2 cellular contexts compared by ENCODE assay signal in genomic region chr7:873367-874002, GRCh38.
A peak's percentile ranks its signal among the peaks of the same experiment; 100 is the strongest.
TF ChIP-seq lines count a peak whose summit lies in the region.

No MANE protein-coding gene starts in this region.

TF ChIP-seq in HCT116, 20 proteins besides CTCF, POLR2A, EP300 and RAD21:
- TF ChIP-seq CEBPB (IDR thresholded peaks at IDR 0.05; ENCODE audit: low read depth), result no peak
- peak; percentile 49 for TF ChIP-seq YY1 (IDR thresholded peaks at IDR 0.05; ENCODE audit: extremely low read depth, insufficient replicate concordance, low read depth, low read length)
- TF ChIP-seq FOSL1 (IDR thresholded peaks at IDR 0.05; ENCODE audit: low read depth), result no peak
- TF ChIP-seq POLR2AphosphoS5 (IDR thresholded peaks at IDR 0.05; ENCODE audit: low read depth, low read length), result peak; percentile 28; the same call in 1 of the 2 replicates

TF ChIP-seq in HepG2, 621 proteins besides CTCF, POLR2A, EP300 and RAD21 (continues in another document):
- TF ChIP-seq MTA3 (CRISPR knock-in tag; IDR thresholded peaks at IDR 0.05), result no peak
- TF ChIP-seq ZNF501 (CRISPR knock-in tag; IDR thresholded peaks at IDR 0.05), result peak; percentile 86
- no peak for TF ChIP-seq ZNF672 (CRISPR knock-in tag; IDR thresholded peaks at IDR 0.05)
- peak; percentile 81; the same call in 1 of the 2 replicates for TF ChIP-seq ARID4A (CRISPR knock-in tag; IDR thresholded peaks at IDR 0.05; ENCODE audit: borderline replicate concordance)
- 0 out of 2 replicates have a peak, but pooled peaks have one; percentile 59 for TF ChIP-seq MEIS1 (CRISPR knock-in tag; IDR thresholded peaks at IDR 0.05; ENCODE audit: borderline replicate concordance)
- TF ChIP-seq SKIL (CRISPR knock-in tag; IDR thresholded peaks at IDR 0.05; ENCODE audit: borderline replicate concordance), result peak; percentile 15; the same call in 1 of the 2 replicates
- TF ChIP-seq E2F2 (CRISPR knock-in tag; IDR thresholded peaks at IDR 0.05; ENCODE audit: borderline replicate concordance), result peak; percentile 43; the same call in 1 of the 2 replicates
- TF ChIP-seq ATF7 (IDR thresholded peaks at IDR 0.05), result no peak
- TF ChIP-seq ATF7 (CRISPR knock-in tag; IDR thresholded peaks at IDR 0.05), result no peak
- TF ChIP-seq NKX3-1 (CRISPR knock-in tag; IDR thresholded peaks at IDR 0.05), result peak; percentile 95; the same call in 1 of the 2 replicates
- TF ChIP-seq NFATC3 (CRISPR knock-in tag; IDR thresholded peaks at IDR 0.05), result peak; percentile 63; the same call in 1 of the 2 replicates
- no peak for TF ChIP-seq GPN1 (CRISPR knock-in tag; IDR thresholded peaks at IDR 0.05; ENCODE audit: borderline replicate concordance)
- no peak for TF ChIP-seq HOXA7 (CRISPR knock-in tag; IDR thresholded peaks at IDR 0.05)
- peak; percentile 87; the same call in 1 of the 2 replicates for TF ChIP-seq LBX2 (CRISPR knock-in tag; IDR thresholded peaks at IDR 0.05; ENCODE audit: borderline replicate concordance)
- TF ChIP-seq ZFP91 (CRISPR knock-in tag; IDR thresholded peaks at IDR 0.05; ENCODE audit: borderline replicate concordance), result peak; percentile 66
- no peak for TF ChIP-seq RFXANK (CRISPR knock-in tag; IDR thresholded peaks at IDR 0.05)
- TF ChIP-seq ZNF639 (CRISPR knock-in tag; conservative IDR thresholded peaks at IDR 0.05), result no peak
- TF ChIP-seq NRL (CRISPR knock-in tag; IDR thresholded peaks at IDR 0.05; ENCODE audit: borderline replicate concordance), result no peak
- TF ChIP-seq ZNF3 (CRISPR knock-in tag; IDR thresholded peaks at IDR 0.05), result peak; percentile 77; the same call in 1 of the 2 replicates
- peak; percentile 89; the same call in 1 of the 2 replicates for TF ChIP-seq REPIN1 (CRISPR knock-in tag; IDR thresholded peaks at IDR 0.05; ENCODE audit: borderline replicate concordance, low read depth)
- TF ChIP-seq RFXAP (CRISPR knock-in tag; IDR thresholded peaks at IDR 0.05; ENCODE audit: borderline replicate concordance), result peak; percentile 85; the same call in 1 of the 2 replicates
- TF ChIP-seq ZNF317 (CRISPR knock-in tag; IDR thresholded peaks at IDR 0.05), result peak; percentile 77; the same call in 1 of the 2 replicates
- TF ChIP-seq ATF5 (CRISPR knock-in tag; IDR thresholded peaks at IDR 0.05; ENCODE audit: low read depth), result 0 out of 2 replicates have a peak, but pooled peaks have one; percentile 85
- TF ChIP-seq ZNF614 (CRISPR knock-in tag; IDR thresholded peaks at IDR 0.05; ENCODE audit: borderline replicate concordance), result peak; percentile 84; the same call in 1 of the 2 replicates
- peak; percentile 78; the same call in 1 of the 2 replicates for TF ChIP-seq ZNF230 (CRISPR knock-in tag; IDR thresholded peaks at IDR 0.05)
- TF ChIP-seq SYNCRIP (IDR thresholded peaks at IDR 0.05; ENCODE audit: insufficient read depth, low read depth, low read length), result no peak
- no peak for TF ChIP-seq GZF1 (CRISPR knock-in tag; IDR thresholded peaks at IDR 0.05)
- peak; percentile 85 for TF ChIP-seq MIXL1 (CRISPR knock-in tag; IDR thresholded peaks at IDR 0.05)
- no peak for TF ChIP-seq ZNF619 (CRISPR knock-in tag; IDR thresholded peaks at IDR 0.05)
- no peak for TF ChIP-seq IKZF1 (IDR thresholded peaks at IDR 0.05)
- TF ChIP-seq RORA (CRISPR knock-in tag; IDR thresholded peaks at IDR 0.05), result no peak
- TF ChIP-seq FUBP1 (CRISPR knock-in tag; IDR thresholded peaks at IDR 0.05; ENCODE audit: borderline replicate concordance), result no peak
- TF ChIP-seq TP53 (CRISPR knock-in tag; conservative IDR thresholded peaks at IDR 0.05), result peak; percentile 85; the same call in 1 of the 2 replicates
- TF ChIP-seq ISX (CRISPR knock-in tag; conservative IDR thresholded peaks at IDR 0.05), result 0 out of 2 replicates have a peak, but pooled peaks have one; percentile 76
- TF ChIP-seq ZNF264 (CRISPR knock-in tag; IDR thresholded peaks at IDR 0.05), result peak; percentile 83
- peak; percentile 98 for TF ChIP-seq TGIF2 (CRISPR knock-in tag; IDR thresholded peaks at IDR 0.05)
- 0 out of 2 replicates have a peak, but pooled peaks have one; percentile 39 for TF ChIP-seq BATF2 (CRISPR knock-in tag; IDR thresholded peaks at IDR 0.05)
- TF ChIP-seq ZNF740 (CRISPR knock-in tag; IDR thresholded peaks at IDR 0.05), result peak; percentile 45; the same call in 1 of the 2 replicates
- TF ChIP-seq NFIB (CRISPR knock-in tag; IDR thresholded peaks at IDR 0.05; ENCODE audit: borderline replicate concordance), result no peak
- peak; percentile 70; the same call in 1 of the 2 replicates for TF ChIP-seq MTERF4 (CRISPR knock-in tag; IDR thresholded peaks at IDR 0.05)
- peak; percentile 53; the same call in 1 of the 2 replicates for TF ChIP-seq ZC3H13 (CRISPR knock-in tag; IDR thresholded peaks at IDR 0.05)
- peak; percentile 35; the same call in 1 of the 2 replicates for TF ChIP-seq SNAPC2 (CRISPR knock-in tag; IDR thresholded peaks at IDR 0.05)
- no peak for TF ChIP-seq ZBTB44 (CRISPR knock-in tag; IDR thresholded peaks at IDR 0.05)
- TF ChIP-seq BORCS8-MEF2B (CRISPR knock-in tag; IDR thresholded peaks at IDR 0.05), result peak; percentile 94
- TF ChIP-seq RBFOX2 (IDR thresholded peaks at IDR 0.05; ENCODE audit: low read depth, low read length), result no peak
